Comparison of ENCODE assay signal across 12 cellular contexts in genomic region chr1:89271616-89272015, GRCh38. TPM values are rescaled to one million over a fixed set of nuclear protein-coding genes. Genes with fewer than 3 reads are reported as not detected.
DNase-seq lines count a peak whose midpoint lies in the region; ATAC-seq lines count a peak whose summit lies in the region.
"Had no signal": no experiment of that assay in that cellular context is flagged by ENCODE, and none has a peak within 500 bp of the region (broad histone marks: within the 10 kb centered on the region; RNA-seq: fewer than 3 reads in every experiment).

No MANE protein-coding gene starts in this region.

- peaks cover 3 to 7% (median 5%) of the 10 kb centered on the region in 5 donors for H3K9me3 Mint-ChIP-seq in CD8-positive, alpha-beta memory T cell

- CTCF ChIA-PET in CD8-positive, alpha-beta memory T cell (lab: Charles Lee), result interaction anchor here (1.1 to 6.4 kb wide), 3 partner anchors 11 to 87 kb away, joined by 3 to 23 read pairs (median 6); no protein-coding TSS in a partner anchor

- H3K4me3 ChIP-seq in CD8-positive, alpha-beta memory T cell (ENCODE audit: low read length), result peak overlapping the region; percentile 61
- H3K4me3 ChIP-seq: psoas muscle had no signal

- peaks cover 37 to 61% (median 49%) of the 10 kb centered on the region in 3 donors for H3K36me3 Mint-ChIP-seq in CD8-positive, alpha-beta memory T cell

- POLR2A ChIA-PET in CD8-positive, alpha-beta memory T cell (lab: Charles Lee), result interaction anchor here (0.8 to 2.0 kb wide), 3 partner anchors 29 to 145 kb away, joined by 3 to 9 read pairs (median 9); partner anchors contain the start of gene GBP2

- H3K27ac Mint-ChIP-seq in CD8-positive, alpha-beta memory T cell, result peak overlapping the region; percentile 93 to 98 (median 96)

- no peaks in the 10 kb centered on the region for H3K9me3 ChIP-seq in CD8-positive, alpha-beta memory T cell (ENCODE audit: low read length)
- H3K9me3 ChIP-seq: psoas muscle had no signal

- no peak for DNase-seq in CD8-positive, alpha-beta memory T cell
- DNase-seq in LHCN-M2 (ENCODE audit: low read depth) (peak; percentile 88), astrocyte of the hippocampus (ENCODE audit: low read depth, low spot score) (peak; percentile 87), myocyte (ENCODE audit: low read depth) (peak; percentile 58), caudate nucleus (lab: John Stamatoyannopoulos, UW) (no peak)
- no peak for DNase-seq in activated CD4-positive, alpha-beta T cell treated with anti-CD3 and anti-CD28 coated beads for 1 hour
- DNase-seq in stimulated activated naive CD4-positive, alpha-beta T cell treated with Interleukin-2 at 50 U/mL for 16 hours (lab: John Stamatoyannopoulos, UW), result no peak
- DNase-seq: brain microvascular endothelial cell, GDM1, NCI-H2029 treated with DMSO at 0.1 percent for 48 hours, psoas muscle had no signal

- no peaks in the 10 kb centered on the region for H3K27me3 ChIP-seq in CD8-positive, alpha-beta memory T cell (ENCODE audit: insufficient read depth, low read length, poor library complexity, severe bottlenecking)
- H3K27me3 ChIP-seq: brain microvascular endothelial cell had no signal

- peak overlapping the region; percentile 39 for H3K27ac ChIP-seq in CD8-positive, alpha-beta memory T cell (ENCODE audit: low read depth, low read length)
- H3K27ac ChIP-seq in caudate nucleus (ENCODE audit: low read depth, low read length), result no peak overlapping the region
- H3K27ac ChIP-seq: brain microvascular endothelial cell, psoas muscle had no signal

- no peak for ATAC-seq in GM21786 (IDR thresholded peaks at IDR 0.05; ENCODE audit: unreplicated experiment)

- H3K36me3 ChIP-seq in CD8-positive, alpha-beta memory T cell (ENCODE audit: insufficient read depth, low read length), result peaks cover 9% of the 10 kb centered on the region
- H3K36me3 ChIP-seq: brain microvascular endothelial cell had no signal

- H3K27me3 Mint-ChIP-seq in CD8-positive, alpha-beta memory T cell, result no peaks in the 10 kb centered on the region

- H3K4me1 Mint-ChIP-seq in CD8-positive, alpha-beta memory T cell, result peaks cover 61 to 84% (median 75%) of the 10 kb centered on the region in 3 donors

- H3K4me1 ChIP-seq in CD8-positive, alpha-beta memory T cell (ENCODE audit: insufficient read depth, low read length), result peaks cover 45% of the 10 kb centered on the region

- peak overlapping the region; percentile 98 to 100 (median 99) for H3K4me3 Mint-ChIP-seq in CD8-positive, alpha-beta memory T cell

RNA-seq across cellular contexts. Expression of gene GBP5, which starts 1.0 kb away (rescaled TPM):
- total RNA-seq in CD8-positive, alpha-beta memory T cell, result 10 to 100 TPM; 67.2 to 74.5 TPM
- polyA plus RNA-seq in CD8-positive, alpha-beta memory T cell, result 180 TPM
- total RNA-seq in LHCN-M2 (2014; rRNA removed), result 0.13 and 0.40 TPM in 2 replicates
- 0.21 TPM for polyA plus RNA-seq in LHCN-M2 (2012)
- total RNA-seq in myocyte, result not detected in 2 replicates
- polyA plus RNA-seq in myocyte (2012), result not detected

Comparison
In these comparisons a context has a peak if more than half of its experiments do, and no peak if none do; other contexts are left out.
1. DNase-seq: peak in LHCN-M2 (single experiment), astrocyte of the hippocampus (single experiment) and myocyte (single experiment); none in CD8-positive, alpha-beta memory T cell (0 of 5), caudate nucleus (0 of 61), activated CD4-positive, alpha-beta T cell treated with anti-CD3 and anti-CD28 coated beads for 1 hour (single experiment) and stimulated activated naive CD4-positive, alpha-beta T cell treated with Interleukin-2 at 50 U/mL for 16 hours (single experiment).
2. RNA of gene GBP5, which starts 1.0 kb away (total RNA-seq): 67.2 to 74.5 TPM in CD8-positive, alpha-beta memory T cell; 0.13 to 0.40 TPM in LHCN-M2 and not detected in myocyte; every median in the first group is over 10 times any median in the second.